ENCODE assay signal across 1 cellular context in genomic region chr1:228215663-228216116, GRCh38.
TF ChIP-seq lines count a peak whose summit lies in the region.

No MANE protein-coding gene starts in this region.

TF ChIP-seq in IMR-90, 13 proteins besides CTCF, POLR2A, EP300 and RAD21 (continued from another document):
- TF ChIP-seq FOS (IDR thresholded peaks at IDR 0.05; ENCODE audit: low read depth, low read length) (no peak), CEBPB (IDR thresholded peaks at IDR 0.05; ENCODE audit: low read depth, low read length) (no peak), MAFK (IDR thresholded peaks at IDR 0.05; ENCODE audit: low read depth, low read length) (no peak), RFX5 (IDR thresholded peaks at IDR 0.05; ENCODE audit: low read depth, low read length) (no peak), NFE2L2 (IDR thresholded peaks at IDR 0.05; ENCODE audit: low read depth, low read length) (no peak), MAZ (IDR thresholded peaks at IDR 0.05; ENCODE audit: borderline replicate concordance, low read depth, low read length) (no peak), SMC3 (IDR thresholded peaks at IDR 0.05; ENCODE audit: low read depth, low read length) (no peak), MXI1 (IDR thresholded peaks at IDR 0.05; ENCODE audit: borderline replicate concordance, low read depth, low read length) (no peak)
